In genomic region chr4:145935253-145936141, GRCh38 we compare ENCODE assay signal across 8 cellular contexts. TPM values are rescaled to one million over a fixed set of nuclear protein-coding genes. Genes with fewer than 3 reads are reported as not detected.
DNase-seq lines count a peak whose midpoint lies in the region; ATAC-seq and TF ChIP-seq lines count a peak whose summit lies in the region.

No MANE protein-coding gene starts in this region.

- peak overlapping the region; percentile 63 for H3K4me3 ChIP-seq in kidney epithelial cell (ENCODE audit: low read depth, low read length)

- TF ChIP-seq CTCF in MCF 10A (IDR thresholded peaks at IDR 0.05; ENCODE audit: unreplicated experiment) (no peak), kidney epithelial cell (IDR thresholded peaks at IDR 0.05; ENCODE audit: insufficient read depth, low read length, poor library complexity, severe bottlenecking) (no peak)

- CTCF ChIA-PET in MCF 10A (lab: Yijun Ruan, JAX), result interaction anchor here (0.7 to 0.9 kb wide), 4 partner anchors 10 to 88 kb away, joined by 3 read pairs; no protein-coding TSS in a partner anchor

- no peaks in the 10 kb centered on the region for H3K9me3 Mint-ChIP-seq in MCF 10A (ENCODE audit: unreplicated experiment)
- H3K9me3 Mint-ChIP-seq in stimulated activated naive B cell treated with anti-CD40 and anti-IgM and Interleukin-4, amounts not matched to agents 10 μg/mL and 1 μg/mL and 100 μg/mL, for 72 hours, result no peaks in the 10 kb centered on the region

- no peaks in the 10 kb centered on the region for H3K27me3 ChIP-seq in kidney epithelial cell (ENCODE audit: control insufficient read depth, insufficient read depth, low read length)

- peak overlapping the region; percentile 88 for H3K4me3 Mint-ChIP-seq in MCF 10A (ENCODE audit: unreplicated experiment)
- peak overlapping the region; percentile 91 to 96 for H3K4me3 Mint-ChIP-seq in stimulated activated naive B cell treated with anti-CD40 and anti-IgM and Interleukin-4, amounts not matched to agents 10 μg/mL and 1 μg/mL and 100 μg/mL, for 72 hours

- H3K4me1 Mint-ChIP-seq in MCF 10A (ENCODE audit: insufficient read depth, unreplicated experiment), result peaks cover 38% of the 10 kb centered on the region
- H3K4me1 Mint-ChIP-seq in stimulated activated naive B cell treated with anti-CD40 and anti-IgM and Interleukin-4, amounts not matched to agents 10 μg/mL and 1 μg/mL and 100 μg/mL, for 72 hours, result peaks cover 34 to 53% of the 10 kb centered on the region in 2 donors

- DNase-seq in DMS 273 (lab: John Stamatoyannopoulos, UW; ENCODE audit: unreplicated experiment), result peak; percentile 66
- DNase-seq in DMS 273 treated with DMSO at 0.1 percent for 48 hours (lab: John Stamatoyannopoulos, UW), result no peak
- peak; percentile 63 for DNase-seq in NCI-H69 (lab: John Stamatoyannopoulos, UW)
- no peak for DNase-seq in MCF 10A (ENCODE audit: unreplicated experiment)
- DNase-seq in kidney epithelial cell (ENCODE audit: low read depth), result no peak
- peak; percentile 1 for DNase-seq in stimulated activated naive B cell treated with anti-CD40 and anti-IgM and Interleukin-4, amounts not matched to agents 10 μg/mL and 1 μg/mL and 100 μg/mL, for 72 hours
- DNase-seq in inferior parietal cortex (ENCODE audit: extremely low spot score), result no peak

- H3K27ac Mint-ChIP-seq in MCF 10A (ENCODE audit: low read depth, unreplicated experiment), result peak overlapping the region; percentile 42
- peak overlapping the region; percentile 97 for H3K27ac Mint-ChIP-seq in stimulated activated naive B cell treated with anti-CD40 and anti-IgM and Interleukin-4, amounts not matched to agents 10 μg/mL and 1 μg/mL and 100 μg/mL, for 72 hours

- intact Hi-C loops in MCF 10A (cut with micrococcal nuclease), result loop anchor here (1.0 to 5.0 kb wide), 4 partner anchors 127 to 316 kb away; partner anchors contain the start of genes LSM6 and MMAA

- no peaks in the 10 kb centered on the region for H3K27me3 Mint-ChIP-seq in MCF 10A (ENCODE audit: insufficient read depth, unreplicated experiment)
- no peaks in the 10 kb centered on the region for H3K27me3 Mint-ChIP-seq in stimulated activated naive B cell treated with anti-CD40 and anti-IgM and Interleukin-4, amounts not matched to agents 10 μg/mL and 1 μg/mL and 100 μg/mL, for 72 hours

- peak; percentile 28 for ATAC-seq in GM21619 (IDR thresholded peaks at IDR 0.05; ENCODE audit: unreplicated experiment)
- ATAC-seq in stimulated activated naive B cell treated with anti-CD40 and anti-IgM and Interleukin-4, amounts not matched to agents 10 μg/mL and 1 μg/mL and 100 μg/mL, for 72 hours (replicated peaks), result peak in 1 of 2 donors; percentile 12

- no peaks in the 10 kb centered on the region for H3K36me3 Mint-ChIP-seq in MCF 10A (ENCODE audit: insufficient read depth, unreplicated experiment)
- peaks cover 3% of the 10 kb centered on the region in 2 donors for H3K36me3 Mint-ChIP-seq in stimulated activated naive B cell treated with anti-CD40 and anti-IgM and Interleukin-4, amounts not matched to agents 10 μg/mL and 1 μg/mL and 100 μg/mL, for 72 hours

- no peaks in the 10 kb centered on the region for H3K36me3 ChIP-seq in kidney epithelial cell (ENCODE audit: control insufficient read depth, insufficient read depth, low read length)

- BruUV-seq in MCF 10A (replicated peaks; lab: Mats Ljungman, UMichigan), result no TSS peak

- POLR2A ChIA-PET in MCF 10A (lab: Yijun Ruan, JAX), result interaction anchor here (0.6 to 2.0 kb wide), 6 partner anchors 53 to 1167 kb away, joined by 3 to 9 read pairs (median 4); partner anchors contain the start of gene MMAA

RNA-seq across cellular contexts. Expression of gene ZNF827, which starts 3.1 kb away (rescaled TPM):
- total RNA-seq in MCF 10A (2022) (11.3 and 22.4 TPM in 2 replicates), kidney epithelial cell (14.0 and 16.6 TPM in 2 replicates)

Comparison
In these comparisons a context has a peak if more than half of its experiments do, and no peak if none do; other contexts are left out.
1. DNase-seq: peak in DMS 273 (single experiment), NCI-H69 (single experiment) and stimulated activated naive B cell treated with anti-CD40 and anti-IgM and Interleukin-4, amounts not matched to agents 10 μg/mL and 1 μg/mL and 100 μg/mL, for 72 hours (single experiment); none in DMS 273 treated with DMSO at 0.1 percent for 48 hours (single experiment), MCF 10A (single experiment), kidney epithelial cell (single experiment) and inferior parietal cortex (single experiment).